21 cellular contexts compared by ENCODE assay signal in the genomic region with DNA sequence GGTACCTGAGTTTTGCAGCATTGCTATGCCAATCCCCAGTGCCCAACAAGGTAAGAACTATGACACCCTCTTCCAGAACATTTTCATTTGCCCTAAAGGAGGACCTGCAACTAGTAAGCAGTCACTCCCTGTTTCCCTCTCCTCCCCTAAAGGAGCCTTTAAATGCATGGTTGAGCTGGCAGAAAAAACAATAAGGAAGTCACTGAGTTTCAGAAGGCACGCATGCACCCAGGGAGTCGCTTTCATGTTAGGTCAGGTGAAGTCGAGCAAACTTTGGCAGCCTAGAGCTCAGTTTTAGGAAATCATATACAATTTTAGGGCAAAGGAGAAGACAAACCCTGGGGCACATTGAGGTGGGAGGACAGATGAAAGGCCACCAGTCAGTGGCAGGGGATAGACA. TPM values are rescaled to one million over a fixed set of nuclear protein-coding genes. Genes with fewer than 3 reads are reported as not detected.
DNase-seq lines count a peak whose midpoint lies in the region; ATAC-seq and TF ChIP-seq lines count a peak whose summit lies in the region.
"Had no signal": no experiment of that assay in that cellular context is flagged by ENCODE, and none has a peak within 500 bp of the region (broad histone marks: within the 10 kb centered on the region; RNA-seq: fewer than 3 reads in every experiment).

No MANE protein-coding gene starts in this region.

- no peaks in the 10 kb centered on the region for H4K20me1 ChIP-seq in SU-DHL-6 (ENCODE audit: low read depth, low read length)

- POLR2A ChIA-PET in activated CD4-positive, alpha-beta memory T cell treated with anti-CD3 and anti-CD28 coated beads, Interleukin-2, amount 10 ng/mL, durations not matched to agents 7 days and 5 days (lab: Charles Lee): no interaction called here

- peaks cover 6% of the 10 kb centered on the region; the same call in 1 of the 2 replicates for H3K36me3 ChIP-seq in SU-DHL-6 (ENCODE audit: low read length)
- H3K36me3 ChIP-seq in mucosa of descending colon (ENCODE audit: low read depth): no peaks in the 10 kb centered on the region

- peak overlapping the region; percentile 5; the same call in 1 of the 2 replicates for H3K4me3 ChIP-seq in GM12864 (ENCODE audit: low read depth, low read length)
- peak overlapping the region; percentile 19 for H3K4me3 ChIP-seq in SU-DHL-6 (ENCODE audit: insufficient read depth, low read length, poor library complexity, severe bottlenecking)
- H3K4me3 ChIP-seq in mucosa of descending colon: no peak overlapping the region
- H3K4me3 ChIP-seq: SK-N-MC had no signal

- DNase-seq in GM12864 (ENCODE audit: low read depth) (no peak), mucosa of descending colon (peak in 1 of 3 donors; percentile 11), iPS-NIHi11 (ENCODE audit: low spot score) (no peak), cerebellum (ENCODE audit: low spot score) (no peak), mucosa of gallbladder (ENCODE audit: low spot score) (no peak)
- DNase-seq in activated CD4-positive, alpha-beta memory T cell treated with anti-CD3 and anti-CD28 coated beads, Interleukin-2, amount 10 ng/mL, durations not matched to agents 7 days and 5 days: no peak
- DNase-seq: ACHN; AML-193; CD4-positive, CD25-positive, alpha-beta regulatory T cell; DMS53; NCI-H1048; NCI-H1436 treated with DMSO at 0.1 percent for 48 hours; NCI-H2081; NCI-H510A; NCI-H774; T-cell had no signal

- peaks cover 56% of the 10 kb centered on the region for H3K79me2 ChIP-seq in SU-DHL-6 (ENCODE audit: insufficient read depth, low read length)

- H3F3A ChIP-seq in SU-DHL-6 (ENCODE audit: insufficient read depth): peaks cover 26% of the 10 kb centered on the region

- no peaks in the 10 kb centered on the region for H3K27me3 ChIP-seq in SU-DHL-6 (ENCODE audit: low read length)

- peak overlapping the region; percentile 41 for H3K9ac ChIP-seq in SU-DHL-6 (ENCODE audit: low read length)

- no peak overlapping the region for H3K27ac Mint-ChIP-seq in activated CD4-positive, alpha-beta memory T cell treated with anti-CD3 and anti-CD28 coated beads, Interleukin-2, amount 10 ng/mL, durations not matched to agents 7 days and 5 days
- H3K27ac Mint-ChIP-seq: CD4-positive, CD25-positive, alpha-beta regulatory T cell; T-cell had no signal

- no peaks in the 10 kb centered on the region for H3K9me2 ChIP-seq in SU-DHL-6 (replicated peaks; ENCODE audit: insufficient read depth, low read length)

- peaks cover 10% of the 10 kb centered on the region for H3K9me3 Mint-ChIP-seq in activated CD4-positive, alpha-beta memory T cell treated with anti-CD3 and anti-CD28 coated beads, Interleukin-2, amount 10 ng/mL, durations not matched to agents 7 days and 5 days

- no peaks in the 10 kb centered on the region for H3K4me1 Mint-ChIP-seq in activated CD4-positive, alpha-beta memory T cell treated with anti-CD3 and anti-CD28 coated beads, Interleukin-2, amount 10 ng/mL, durations not matched to agents 7 days and 5 days
- H3K4me1 Mint-ChIP-seq: CD4-positive, CD25-positive, alpha-beta regulatory T cell; T-cell had no signal

- intact Hi-C loops in mucosa of descending colon (cut with DNase I, micrococcal nuclease): no loop called here

- TF ChIP-seq CTCF in GM12864 (IDR thresholded peaks at IDR 0.05; ENCODE audit: low read depth, low read length, missing control alignments): no peak
- no peak for TF ChIP-seq CTCF in SU-DHL-6 (IDR thresholded peaks at IDR 0.05; ENCODE audit: insufficient read depth, low read length, poor library complexity, severe bottlenecking)
- no peak for TF ChIP-seq CTCF in mucosa of descending colon (IDR thresholded peaks at IDR 0.05)

- H2AFZ ChIP-seq in SU-DHL-6 (ENCODE audit: low read depth, low read length, severe bottlenecking): no peak overlapping the region

- H3K9me3 ChIP-seq in SU-DHL-6 (ENCODE audit: insufficient read depth, low read length) (no peaks in the 10 kb centered on the region), mucosa of descending colon (no peaks in the 10 kb centered on the region)

- H3K27me3 Mint-ChIP-seq in activated CD4-positive, alpha-beta memory T cell treated with anti-CD3 and anti-CD28 coated beads, Interleukin-2, amount 10 ng/mL, durations not matched to agents 7 days and 5 days: no peaks in the 10 kb centered on the region
- H3K27me3 Mint-ChIP-seq: CD4-positive, CD25-positive, alpha-beta regulatory T cell had no signal

- peak overlapping the region; percentile 91 for H3K27ac ChIP-seq in SU-DHL-6 (ENCODE audit: low read depth, low read length)
- H3K27ac ChIP-seq: SK-N-MC had no signal

- H3K4me1 ChIP-seq in mucosa of descending colon (ENCODE audit: low read depth): no peaks in the 10 kb centered on the region

- H3K36me3 Mint-ChIP-seq in activated CD4-positive, alpha-beta memory T cell treated with anti-CD3 and anti-CD28 coated beads, Interleukin-2, amount 10 ng/mL, durations not matched to agents 7 days and 5 days (ENCODE audit: low read depth): no peaks in the 10 kb centered on the region
- H3K36me3 Mint-ChIP-seq: CD4-positive, CD25-positive, alpha-beta regulatory T cell; T-cell had no signal

- peak overlapping the region; percentile 60 for H3K4me2 ChIP-seq in SU-DHL-6 (ENCODE audit: low read depth, low read length, poor library complexity, severe bottlenecking)

- CTCF ChIA-PET in activated CD4-positive, alpha-beta memory T cell treated with anti-CD3 and anti-CD28 coated beads, Interleukin-2, amount 10 ng/mL, durations not matched to agents 7 days and 5 days (lab: Charles Lee): no interaction called here

- no peak overlapping the region for H3K4me3 Mint-ChIP-seq in activated CD4-positive, alpha-beta memory T cell treated with anti-CD3 and anti-CD28 coated beads, Interleukin-2, amount 10 ng/mL, durations not matched to agents 7 days and 5 days
- H3K4me3 Mint-ChIP-seq: CD4-positive, CD25-positive, alpha-beta regulatory T cell; T-cell had no signal

- peak; percentile 33 for ATAC-seq in HG03280 (IDR thresholded peaks at IDR 0.05; ENCODE audit: unreplicated experiment)
- ATAC-seq in mucosa of descending colon: peak; percentile 70
- ATAC-seq: Panc1, Right ventricle myocardium inferior, T-cell had no signal

RNA-seq across cellular contexts. Expression of gene NLRP11, which starts 11.8 kb away (rescaled TPM):
- total RNA-seq in mucosa of descending colon (under 1 TPM in 1 of 3 donors, not detected in 2; 0.12 TPM), cerebellum (0.27 TPM), mucosa of gallbladder (0.17 TPM)
- not detected for total RNA-seq in activated CD4-positive, alpha-beta memory T cell treated with anti-CD3 and anti-CD28 coated beads, Interleukin-2, amount 10 ng/mL, durations not matched to agents 7 days and 5 days
- total RNA-seq: CD4-positive, CD25-positive, alpha-beta regulatory T cell; Right ventricle myocardium inferior; T-cell had no signal

RNA-seq across cellular contexts. Expression of gene NLRP4, which starts 16.3 kb away (rescaled TPM):
- total RNA-seq in mucosa of descending colon (not detected), cerebellum (not detected), mucosa of gallbladder (not detected)
- not detected for total RNA-seq in activated CD4-positive, alpha-beta memory T cell treated with anti-CD3 and anti-CD28 coated beads, Interleukin-2, amount 10 ng/mL, durations not matched to agents 7 days and 5 days
- total RNA-seq: CD4-positive, CD25-positive, alpha-beta regulatory T cell; Right ventricle myocardium inferior; T-cell had no signal

RNA-seq across cellular contexts. Expression of gene RFPL4AL1, which starts 51.1 kb away (rescaled TPM):
- total RNA-seq in mucosa of descending colon: under 1 TPM in 1 of 3 donors, not detected in 2; 0.35 TPM
- total RNA-seq in cerebellum: not detected
- not detected for total RNA-seq in activated CD4-positive, alpha-beta memory T cell treated with anti-CD3 and anti-CD28 coated beads, Interleukin-2, amount 10 ng/mL, durations not matched to agents 7 days and 5 days
- total RNA-seq in mucosa of gallbladder: not detected
- total RNA-seq: CD4-positive, CD25-positive, alpha-beta regulatory T cell; Right ventricle myocardium inferior; T-cell had no signal
